8 cellular contexts compared by ENCODE assay signal in genomic region chr9:121650220-121651013, GRCh38. TPM values are rescaled to one million over a fixed set of nuclear protein-coding genes. Genes with fewer than 3 reads are reported as not detected.
A peak's percentile ranks its signal among the peaks of the same experiment; 100 is the strongest.
DNase-seq lines count a peak whose midpoint lies in the region; ATAC-seq and TF ChIP-seq lines count a peak whose summit lies in the region.

No MANE protein-coding gene starts in this region.

- intact Hi-C loops in activated CD4-positive, alpha-beta T cell treated with anti-CD3 and anti-CD28 coated beads, Interleukin-2, amount 10 ng/mL, durations not matched to agents 24 days and 14 days (cut with micrococcal nuclease) = no loop called here

- H3K9me3 Mint-ChIP-seq in activated CD4-positive, alpha-beta T cell treated with anti-CD3 and anti-CD28 coated beads, Interleukin-2, amount 10 ng/mL, durations not matched to agents 24 days and 14 days = no peaks in the 10 kb centered on the region
- H3K9me3 Mint-ChIP-seq in activated CD4-positive, alpha-beta T cell treated with anti-CD3 and anti-CD28 coated beads, Interleukin-2, amount 10 ng/mL, durations not matched to agents 7 days and 5 days = no peaks in the 10 kb centered on the region
- H3K9me3 Mint-ChIP-seq in neural crest cell = no peaks in the 10 kb centered on the region

- CTCF ChIA-PET in activated CD4-positive, alpha-beta T cell treated with anti-CD3 and anti-CD28 coated beads, Interleukin-2, amount 10 ng/mL, durations not matched to agents 7 days and 5 days (lab: Charles Lee) = no interaction called here

- H3K4me3 Mint-ChIP-seq in activated CD4-positive, alpha-beta T cell treated with anti-CD3 and anti-CD28 coated beads, Interleukin-2, amount 10 ng/mL, durations not matched to agents 24 days and 14 days = peak overlapping the region; percentile 43
- no peak overlapping the region for H3K4me3 Mint-ChIP-seq in activated CD4-positive, alpha-beta T cell treated with anti-CD3 and anti-CD28 coated beads, Interleukin-2, amount 10 ng/mL, durations not matched to agents 7 days and 5 days
- peak overlapping the region; percentile 92 for H3K4me3 Mint-ChIP-seq in neural crest cell

- POLR2A ChIA-PET in activated CD4-positive, alpha-beta T cell treated with anti-CD3 and anti-CD28 coated beads, Interleukin-2, amount 10 ng/mL, durations not matched to agents 7 days and 5 days (lab: Charles Lee) = no interaction called here

- peaks cover 57% of the 10 kb centered on the region for H3K27me3 Mint-ChIP-seq in activated CD4-positive, alpha-beta T cell treated with anti-CD3 and anti-CD28 coated beads, Interleukin-2, amount 10 ng/mL, durations not matched to agents 24 days and 14 days
- peaks cover 44% of the 10 kb centered on the region for H3K27me3 Mint-ChIP-seq in activated CD4-positive, alpha-beta T cell treated with anti-CD3 and anti-CD28 coated beads, Interleukin-2, amount 10 ng/mL, durations not matched to agents 7 days and 5 days
- H3K27me3 Mint-ChIP-seq in neural crest cell (ENCODE audit: low read depth) = peaks cover 6% of the 10 kb centered on the region

- H3K4me1 Mint-ChIP-seq in activated CD4-positive, alpha-beta T cell treated with anti-CD3 and anti-CD28 coated beads, Interleukin-2, amount 10 ng/mL, durations not matched to agents 24 days and 14 days = peaks cover 3% of the 10 kb centered on the region
- peaks cover 4% of the 10 kb centered on the region for H3K4me1 Mint-ChIP-seq in activated CD4-positive, alpha-beta T cell treated with anti-CD3 and anti-CD28 coated beads, Interleukin-2, amount 10 ng/mL, durations not matched to agents 7 days and 5 days
- H3K4me1 Mint-ChIP-seq in neural crest cell = peaks cover 74% of the 10 kb centered on the region

- TF ChIP-seq CTCF in epithelial cell of esophagus (IDR thresholded peaks at IDR 0.05; ENCODE audit: insufficient read depth, low read depth, low read length, missing control alignments) (no peak), neural crest cell (conservative IDR thresholded peaks at IDR 0.05) (no peak)

- peak overlapping the region; percentile 37 for H3K27ac Mint-ChIP-seq in activated CD4-positive, alpha-beta T cell treated with anti-CD3 and anti-CD28 coated beads, Interleukin-2, amount 10 ng/mL, durations not matched to agents 24 days and 14 days
- no peak overlapping the region for H3K27ac Mint-ChIP-seq in activated CD4-positive, alpha-beta T cell treated with anti-CD3 and anti-CD28 coated beads, Interleukin-2, amount 10 ng/mL, durations not matched to agents 7 days and 5 days
- peak overlapping the region; percentile 22 for H3K27ac Mint-ChIP-seq in neural crest cell (ENCODE audit: unreplicated experiment)

- no peaks in the 10 kb centered on the region for H3K36me3 Mint-ChIP-seq in activated CD4-positive, alpha-beta T cell treated with anti-CD3 and anti-CD28 coated beads, Interleukin-2, amount 10 ng/mL, durations not matched to agents 24 days and 14 days (ENCODE audit: low read depth)
- H3K36me3 Mint-ChIP-seq in activated CD4-positive, alpha-beta T cell treated with anti-CD3 and anti-CD28 coated beads, Interleukin-2, amount 10 ng/mL, durations not matched to agents 7 days and 5 days (ENCODE audit: low read depth) = no peaks in the 10 kb centered on the region
- H3K36me3 Mint-ChIP-seq in neural crest cell (ENCODE audit: low read depth) = no peaks in the 10 kb centered on the region

- H3K4me3 ChIP-seq in epithelial cell of esophagus (ENCODE audit: low read length) = no peak overlapping the region

- ATAC-seq in HG03175 (IDR thresholded peaks at IDR 0.05; ENCODE audit: unreplicated experiment) (no peak), GM19452 (IDR thresholded peaks at IDR 0.05; ENCODE audit: unreplicated experiment) (no peak)

- DNase-seq in activated CD4-positive, alpha-beta T cell treated with anti-CD3 and anti-CD28 coated beads, Interleukin-2, amount 10 ng/mL, durations not matched to agents 24 days and 14 days = no peak
- no peak for DNase-seq in activated CD4-positive, alpha-beta T cell treated with anti-CD3 and anti-CD28 coated beads, Interleukin-2, amount 10 ng/mL, durations not matched to agents 7 days and 5 days
- DNase-seq in NOMO-1 (lab: John Stamatoyannopoulos, UW; ENCODE audit: unreplicated experiment in 2 of 2) (peak; percentile 27 to 50), epithelial cell of esophagus (ENCODE audit: low read depth) (peak; percentile 52), neural crest cell (ENCODE audit: low read depth, low spot score) (peak; percentile 81)
- no peak for DNase-seq in activated CD4-positive, CD25-positive, alpha-beta regulatory T cell treated with anti-CD3 and anti-CD28 coated beads, Interleukin-2, amount 50 U/mL, for 72 hours

RNA-seq across cellular contexts. Expression of gene DAB2IP, which starts 1.0 kb away (rescaled TPM):
- total RNA-seq in activated CD4-positive, alpha-beta T cell treated with anti-CD3 and anti-CD28 coated beads, Interleukin-2, amount 10 ng/mL, durations not matched to agents 24 days and 14 days = not detected in 2 replicates
- not detected for total RNA-seq in activated CD4-positive, alpha-beta T cell treated with anti-CD3 and anti-CD28 coated beads, Interleukin-2, amount 10 ng/mL, durations not matched to agents 7 days and 5 days
- total RNA-seq in neural crest cell = 46.4 and 48.3 TPM in 2 replicates

Comparison
In these comparisons a context has a peak if more than half of its experiments do, and no peak if none do; other contexts are left out.
1. DNase-seq: peak in NOMO-1 (2 of 2), epithelial cell of esophagus (single experiment) and neural crest cell (single experiment); none in activated CD4-positive, alpha-beta T cell treated with anti-CD3 and anti-CD28 coated beads, Interleukin-2, amount 10 ng/mL, durations not matched to agents 24 days and 14 days (single experiment), activated CD4-positive, alpha-beta T cell treated with anti-CD3 and anti-CD28 coated beads, Interleukin-2, amount 10 ng/mL, durations not matched to agents 7 days and 5 days (single experiment) and activated CD4-positive, CD25-positive, alpha-beta regulatory T cell treated with anti-CD3 and anti-CD28 coated beads, Interleukin-2, amount 50 U/mL, for 72 hours (single experiment).
2. RNA of gene DAB2IP, which starts 1.0 kb away (total RNA-seq): 46.4 to 48.3 TPM in neural crest cell; not detected in activated CD4-positive, alpha-beta T cell treated with anti-CD3 and anti-CD28 coated beads, Interleukin-2, amount 10 ng/mL, durations not matched to agents 7 days and 5 days and not detected in activated CD4-positive, alpha-beta T cell treated with anti-CD3 and anti-CD28 coated beads, Interleukin-2, amount 10 ng/mL, durations not matched to agents 24 days and 14 days; every median in the first group is over 10 times any median in the second.